16 cellular contexts compared by ENCODE assay signal in genomic region chr3:42488687-42489086, GRCh38. TPM values are rescaled to one million over a fixed set of nuclear protein-coding genes. Genes with fewer than 3 reads are reported as not detected.
"Had no signal": no experiment of that assay in that cellular context is flagged by ENCODE, and none has a peak within 500 bp of the region (broad histone marks: within the 10 kb centered on the region; RNA-seq: fewer than 3 reads in every experiment).

No MANE protein-coding gene starts in this region.

- ATAC-seq: activated CD8-positive, alpha-beta T cell treated with anti-CD3 and anti-CD28 coated beads, Interleukin-2, amount 10 ng/mL, durations not matched to agents 7 days and 5 days; body of pancreas; heart left ventricle; T-helper 17 cell had no signal

- H3K9me3 ChIP-seq: body of pancreas, heart left ventricle, lower lobe of right lung, pancreas, thyroid gland had no signal

- DNase-seq: activated CD4-positive, alpha-beta T cell treated with anti-CD3 and anti-CD28 coated beads, Interleukin-2, amount 10 ng/mL, durations not matched to agents 24 days and 14 days; activated CD4-positive, CD25-positive, alpha-beta regulatory T cell; activated naive CD8-positive, alpha-beta T cell treated with anti-CD3 and anti-CD28 coated beads for 36 hours; amygdala; effector memory CD4-positive, alpha-beta T cell; immature natural killer cell; lower lobe of right lung; pancreas; stimulated activated CD4-positive, alpha-beta T cell treated with anti-CD3 and anti-CD28 coated beads, Interleukin-2, amount 100 ng/mL, for 24 hours; T-helper 17 cell; thyroid gland had no signal

- H3K36me3 ChIP-seq: heart left ventricle, lower lobe of right lung, pancreas, thyroid gland had no signal

- H3K27me3 ChIP-seq: body of pancreas, heart left ventricle, pancreas, thyroid gland had no signal

- H3K27ac ChIP-seq: body of pancreas, epithelial cell of prostate, pancreas had no signal

- H3K4me3 ChIP-seq: body of pancreas, heart left ventricle, lower lobe of right lung, pancreas, thyroid gland had no signal

RNA-seq across cellular contexts. Expression of gene VIPR1, which starts 13.8 kb away (rescaled TPM):
- total RNA-seq: myocyte had no signal
